1 cellular context compared by ENCODE assay signal in genomic region chr16:14496786-14497185, GRCh38.
TF ChIP-seq lines count a peak whose summit lies in the region.

No MANE protein-coding gene starts in this region.

TF ChIP-seq in WTC11, 78 proteins besides CTCF, POLR2A, EP300 and RAD21 (continued from another document):
- no peak for TF ChIP-seq ZNF281 (CRISPR knock-in tag; IDR thresholded peaks at IDR 0.05)
- no peak for TF ChIP-seq SOX15 (CRISPR knock-in tag; IDR thresholded peaks at IDR 0.05)
- no peak for TF ChIP-seq ZNF532 (CRISPR knock-in tag; IDR thresholded peaks at IDR 0.05; ENCODE audit: borderline replicate concordance)
- no peak for TF ChIP-seq AR (CRISPR knock-in tag; IDR thresholded peaks at IDR 0.05)
- TF ChIP-seq TP53 (CRISPR knock-in tag; IDR thresholded peaks at IDR 0.05): no peak
- TF ChIP-seq MAX (CRISPR knock-in tag; IDR thresholded peaks at IDR 0.05): no peak
- no peak for TF ChIP-seq NR3C1 (CRISPR knock-in tag; conservative IDR thresholded peaks at IDR 0.05; ENCODE audit: low read depth)
- no peak for TF ChIP-seq ATF1 (CRISPR knock-in tag; IDR thresholded peaks at IDR 0.05)
- no peak for TF ChIP-seq CBFB (CRISPR knock-in tag; IDR thresholded peaks at IDR 0.05; ENCODE audit: low read depth)
- TF ChIP-seq NFE2L1 (CRISPR knock-in tag; IDR thresholded peaks at IDR 0.05): no peak
- TF ChIP-seq ATF3 (CRISPR knock-in tag; conservative IDR thresholded peaks at IDR 0.05): no peak
- TF ChIP-seq JAZF1 (CRISPR knock-in tag; IDR thresholded peaks at IDR 0.05): no peak
- TF ChIP-seq CREM (CRISPR knock-in tag; IDR thresholded peaks at IDR 0.05): no peak
- TF ChIP-seq ARID4B (CRISPR knock-in tag; IDR thresholded peaks at IDR 0.05; ENCODE audit: borderline replicate concordance): no peak
